Comparison of ENCODE assay signal across 1 cellular context in genomic region chr17:78572277-78573205, GRCh38.
TF ChIP-seq lines count a peak whose summit lies in the region.

No MANE protein-coding gene starts in this region.

TF ChIP-seq in HepG2, 621 proteins besides CTCF, POLR2A, EP300 and RAD21:
- TF ChIP-seq ELF3 (CRISPR knock-in tag; IDR thresholded peaks at IDR 0.05) (no peak), MXI1 (IDR thresholded peaks at IDR 0.05; ENCODE audit: borderline replicate concordance, low read depth, low read length) (no peak)
- TF ChIP-seq, protein P1, sequence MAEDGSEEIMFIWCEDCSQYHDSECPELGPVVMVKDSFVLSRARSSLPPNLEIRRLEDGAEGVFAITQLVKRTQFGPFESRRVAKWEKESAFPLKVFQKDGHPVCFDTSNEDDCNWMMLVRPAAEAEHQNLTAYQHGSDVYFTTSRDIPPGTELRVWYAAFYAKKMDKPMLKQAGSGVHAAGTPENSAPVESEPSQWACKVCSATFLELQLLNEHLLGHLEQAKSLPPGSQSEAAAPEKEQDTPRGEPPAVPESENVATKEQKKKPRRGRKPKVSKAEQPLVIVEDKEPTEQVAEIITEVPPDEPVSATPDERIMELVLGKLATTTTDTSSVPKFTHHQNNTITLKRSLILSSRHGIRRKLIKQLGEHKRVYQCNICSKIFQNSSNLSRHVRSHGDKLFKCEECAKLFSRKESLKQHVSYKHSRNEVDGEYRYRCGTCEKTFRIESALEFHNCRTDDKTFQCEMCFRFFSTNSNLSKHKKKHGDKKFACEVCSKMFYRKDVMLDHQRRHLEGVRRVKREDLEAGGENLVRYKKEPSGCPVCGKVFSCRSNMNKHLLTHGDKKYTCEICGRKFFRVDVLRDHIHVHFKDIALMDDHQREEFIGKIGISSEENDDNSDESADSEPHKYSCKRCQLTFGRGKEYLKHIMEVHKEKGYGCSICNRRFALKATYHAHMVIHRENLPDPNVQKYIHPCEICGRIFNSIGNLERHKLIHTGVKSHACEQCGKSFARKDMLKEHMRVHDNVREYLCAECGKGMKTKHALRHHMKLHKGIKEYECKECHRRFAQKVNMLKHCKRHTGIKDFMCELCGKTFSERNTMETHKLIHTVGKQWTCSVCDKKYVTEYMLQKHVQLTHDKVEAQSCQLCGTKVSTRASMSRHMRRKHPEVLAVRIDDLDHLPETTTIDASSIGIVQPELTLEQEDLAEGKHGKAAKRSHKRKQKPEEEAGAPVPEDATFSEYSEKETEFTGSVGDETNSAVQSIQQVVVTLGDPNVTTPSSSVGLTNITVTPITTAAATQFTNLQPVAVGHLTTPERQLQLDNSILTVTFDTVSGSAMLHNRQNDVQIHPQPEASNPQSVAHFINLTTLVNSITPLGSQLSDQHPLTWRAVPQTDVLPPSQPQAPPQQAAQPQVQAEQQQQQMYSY (CRISPR knock-in tag; IDR thresholded peaks at IDR 0.05), result peak; percentile 98
